In genomic region chr19:45340899-45341453, GRCh38 we compare ENCODE assay signal across 10 cellular contexts. TPM values are rescaled to one million over a fixed set of nuclear protein-coding genes. Genes with fewer than 3 reads are reported as not detected.
A peak's percentile ranks its signal among the peaks of the same experiment; 100 is the strongest.
DNase-seq lines count a peak whose midpoint lies in the region; ATAC-seq and TF ChIP-seq lines count a peak whose summit lies in the region.
"Had no signal": no experiment of that assay in that cellular context is flagged by ENCODE, and none has a peak within 500 bp of the region (broad histone marks: within the 10 kb centered on the region; RNA-seq: fewer than 3 reads in every experiment).

No MANE protein-coding gene starts in this region.

- H3K9me3 ChIP-seq in breast epithelium (no peaks in the 10 kb centered on the region), upper lobe of left lung (no peaks in the 10 kb centered on the region)

- no peaks in the 10 kb centered on the region for H3K4me1 ChIP-seq in breast epithelium
- peaks cover 8 to 16% (median 12%) of the 10 kb centered on the region in 4 donors for H3K4me1 ChIP-seq in upper lobe of left lung

- DNase-seq in breast epithelium (ENCODE audit: low spot score in 2 of 2), result peak in 1 of 2 donors; percentile 33
- no peak for DNase-seq in MCF 10A (ENCODE audit: unreplicated experiment)
- DNase-seq in amniotic epithelial cell (ENCODE audit: low read depth), result peak; percentile 12
- DNase-seq in iPS-NIHi11 (ENCODE audit: low spot score), result peak; percentile 66
- DNase-seq in upper lobe of left lung, result peak in 1 of 2 donors; percentile 81
- no peak for DNase-seq in HT-29 (ENCODE audit: low spot score)
- no peak for DNase-seq in activated CD4-positive, CD25-positive, alpha-beta regulatory T cell treated with anti-CD3 and anti-CD28 coated beads, Interleukin-2, amount 50 U/mL, for 72 hours
- DNase-seq in nephron progenitor cell, result no peak

- POLR2A ChIA-PET in MCF 10A (lab: Yijun Ruan, JAX), result interaction anchor here (1.3 kb wide), 1 partner anchor 28 kb away, joined by 3 read pairs; no protein-coding TSS in a partner anchor

- H3K27me3 ChIP-seq in breast epithelium (peaks cover 0 to 11% of the 10 kb centered on the region in 2 donors), upper lobe of left lung (peaks cover 0 to 9% (median 9%) of the 10 kb centered on the region in 4 donors)

- H3K27me3 Mint-ChIP-seq in MCF 10A (ENCODE audit: insufficient read depth, unreplicated experiment) (no peaks in the 10 kb centered on the region), nephron progenitor cell (ENCODE audit: low read depth, poor library complexity) (peaks cover 40% of the 10 kb centered on the region)

- no peaks in the 10 kb centered on the region for H3K9me3 Mint-ChIP-seq in MCF 10A (ENCODE audit: unreplicated experiment)
- H3K9me3 Mint-ChIP-seq in nephron progenitor cell, result no peaks in the 10 kb centered on the region

- no peak for TF ChIP-seq CTCF in breast epithelium (IDR thresholded peaks at IDR 0.05)
- no peak for TF ChIP-seq CTCF in MCF 10A (IDR thresholded peaks at IDR 0.05; ENCODE audit: unreplicated experiment)
- no peak for TF ChIP-seq CTCF in upper lobe of left lung (IDR thresholded peaks at IDR 0.05)
- TF ChIP-seq CTCF in nephron progenitor cell (IDR thresholded peaks at IDR 0.05), result no peak

- H3K27ac ChIP-seq in breast epithelium (peak overlapping the region; percentile 71 to 78), upper lobe of left lung (no peak overlapping the region)

- TF ChIP-seq POLR2A in breast epithelium (IDR thresholded peaks at IDR 0.05) (no peak), upper lobe of left lung (IDR thresholded peaks at IDR 0.05) (no peak)

- no peak for ATAC-seq in upper lobe of left lung (ENCODE audit: low FRiP score in 2 of 2)

- WGBS in upper lobe of left lung, 2 donors, result 17 to 21% methylated on average over 14 to 18 of the region's 25 CpGs

- no peaks in the 10 kb centered on the region for H3K36me3 Mint-ChIP-seq in MCF 10A (ENCODE audit: insufficient read depth, unreplicated experiment)
- no peaks in the 10 kb centered on the region for H3K36me3 Mint-ChIP-seq in nephron progenitor cell (ENCODE audit: low read depth)

- H3K4me1 Mint-ChIP-seq in MCF 10A (ENCODE audit: insufficient read depth, unreplicated experiment) (peaks cover 6% of the 10 kb centered on the region), nephron progenitor cell (peaks cover 5% of the 10 kb centered on the region)

- H3K27ac Mint-ChIP-seq in MCF 10A (ENCODE audit: low read depth, unreplicated experiment), result no peak overlapping the region
- no peak overlapping the region for H3K27ac Mint-ChIP-seq in nephron progenitor cell

- H3K4me3 Mint-ChIP-seq in MCF 10A (ENCODE audit: unreplicated experiment) (no peak overlapping the region), nephron progenitor cell (no peak overlapping the region)

- BruUV-seq in MCF 10A (replicated peaks; lab: Mats Ljungman, UMichigan), result no TSS peak

- no peak for TF ChIP-seq EP300 in upper lobe of left lung (IDR thresholded peaks at IDR 0.05)

- H3K36me3 ChIP-seq in breast epithelium, result no peaks in the 10 kb centered on the region
- H3K36me3 ChIP-seq in upper lobe of left lung, result no peaks in the 10 kb centered on the region

- intact Hi-C loops in breast epithelium (cut with DNase I; ENCODE audit: low total_unique reads), result no loop called here
- intact Hi-C loops in MCF 10A (cut with micrococcal nuclease), result no loop called here

- CTCF ChIA-PET in MCF 10A (lab: Yijun Ruan, JAX), result interaction anchor here (1.0 kb wide), 1 partner anchor 145 kb away, joined by 3 read pairs; no protein-coding TSS in a partner anchor

- H3K4me3 ChIP-seq in breast epithelium (peak overlapping the region in 2 of 3 donors; percentile 63 to 74), upper lobe of left lung (peak overlapping the region in 3 of 4 donors; percentile 45 to 54 (median 52))

RNA-seq across cellular contexts. Expression of gene KLC3, which starts 0.4 kb away (rescaled TPM):
- 10 to 100 TPM in 1 of 3 donors, 1 to 10 TPM in 1, not detected in 1; 5.6 to 13.5 TPM for total RNA-seq in breast epithelium
- 3.9 TPM in 2 replicates for total RNA-seq in MCF 10A (2022)
- 1 to 10 TPM; 2.4 to 9.5 (median 3.9) TPM for total RNA-seq in upper lobe of left lung
- 0.05 and 0.64 TPM in 2 replicates for total RNA-seq in HT-29 (2014; rRNA removed; shearing (Covaris generic))
- total RNA-seq: activated CD8-positive, alpha-beta memory T cell treated with anti-CD3 and anti-CD28 coated beads for 36 hours had no signal

RNA-seq across cellular contexts. Expression of gene CKM, which starts 18.3 kb away (rescaled TPM):
- total RNA-seq in breast epithelium, result not detected
- total RNA-seq in MCF 10A (2022), result not detected in 2 replicates
- not detected for total RNA-seq in upper lobe of left lung
- total RNA-seq in HT-29 (2014; rRNA removed; shearing (Covaris generic)), result not detected in 2 replicates
- total RNA-seq: activated CD8-positive, alpha-beta memory T cell treated with anti-CD3 and anti-CD28 coated beads for 36 hours; omental fat pad had no signal

RNA-seq across cellular contexts. Expression of gene ERCC2, which starts 29.4 kb away (rescaled TPM):
- total RNA-seq in breast epithelium, result 10 to 100 TPM in 1 of 3 donors, 1 to 10 TPM in 2; 6.4 to 11.5 (median 9.5) TPM
- total RNA-seq in MCF 10A (2022), result 19.2 and 27.8 TPM in 2 replicates
- total RNA-seq in upper lobe of left lung, result 10 to 100 TPM in 5 of 6 donors, 1 to 10 TPM in 1; 7.4 to 19.1 (median 13.0) TPM
- total RNA-seq in HT-29 (2014; rRNA removed; shearing (Covaris generic)), result 40.9 and 49.8 TPM in 2 replicates

Comparison
In these comparisons a context has a peak if more than half of its experiments do, and no peak if none do; other contexts are left out.
1. DNase-seq: peak in amniotic epithelial cell (single experiment) and iPS-NIHi11 (single experiment); none in MCF 10A (single experiment), HT-29 (single experiment), activated CD4-positive, CD25-positive, alpha-beta regulatory T cell treated with anti-CD3 and anti-CD28 coated beads, Interleukin-2, amount 50 U/mL, for 72 hours (single experiment) and nephron progenitor cell (single experiment).
2. H3K27ac ChIP-seq: peak in breast epithelium (2 of 2); none in upper lobe of left lung (0 of 4).